7 cellular contexts compared by ENCODE assay signal in the genomic region with DNA sequence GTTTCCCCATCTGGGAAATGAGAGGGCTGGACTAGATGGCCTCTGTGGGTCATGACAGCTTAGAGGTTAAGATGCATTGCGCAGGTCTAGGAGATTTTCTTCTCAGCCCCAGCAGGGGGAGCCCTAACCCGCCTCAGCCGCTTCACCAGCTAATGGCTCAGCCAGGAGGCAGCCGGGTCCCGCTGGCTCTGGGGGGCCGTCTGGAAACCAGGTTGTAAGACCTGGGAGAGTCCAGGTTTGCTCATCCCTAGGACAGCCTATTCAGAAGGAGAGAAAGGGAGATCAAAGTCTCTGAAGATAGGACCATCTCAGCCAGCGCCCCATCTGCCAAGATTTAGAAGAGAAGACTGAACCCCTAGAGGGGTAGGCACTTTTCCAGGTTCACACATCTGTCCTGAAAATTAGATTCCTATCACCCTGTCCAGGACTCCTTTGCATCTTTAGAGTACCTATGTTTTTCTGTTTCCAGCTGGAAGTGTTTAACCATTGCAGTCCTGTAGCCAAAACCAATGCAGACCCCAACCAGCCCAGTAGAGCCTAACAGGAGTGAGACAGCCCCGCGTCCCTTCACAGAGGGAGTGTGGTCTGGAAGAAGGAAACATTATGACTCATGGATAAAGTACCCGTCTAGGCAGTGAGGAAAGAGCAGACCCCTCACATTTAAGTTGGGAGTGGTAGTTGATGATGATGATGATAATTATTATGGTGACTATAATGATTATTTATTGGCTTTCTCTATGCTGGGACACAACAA. TPM values are rescaled to one million over a fixed set of nuclear protein-coding genes. Genes with fewer than 3 reads are reported as not detected.
DNase-seq lines count a peak whose midpoint lies in the region; ATAC-seq and TF ChIP-seq lines count a peak whose summit lies in the region.

No MANE protein-coding gene starts in this region.

- peaks cover 11% of the 10 kb centered on the region for H3K4me1 Mint-ChIP-seq in T-helper 17 cell

- H3K9me3 ChIP-seq in T-helper 17 cell (ENCODE audit: control insufficient read depth, low read length, poor library complexity, severe bottlenecking) (no peaks in the 10 kb centered on the region), right cardiac atrium (ENCODE audit: control insufficient read depth, low read length) (no peaks in the 10 kb centered on the region), sigmoid colon (no peaks in the 10 kb centered on the region)

- H3K4me3 ChIP-seq in right cardiac atrium (ENCODE audit: low read length) = no peak overlapping the region
- H3K4me3 ChIP-seq in sigmoid colon = no peak overlapping the region

- DNase-seq in NCI-H128 (lab: John Stamatoyannopoulos, UW; ENCODE audit: unreplicated experiment) (peak; percentile 27), T-helper 17 cell (peak; percentile 72 to 78 (median 73)), amniotic epithelial cell (ENCODE audit: low read depth) (peak; percentile 85), right cardiac atrium (peak; percentile 85 to 95 (median 90)), sigmoid colon (peak; percentile 93)

- ATAC-seq in GM18498 (IDR thresholded peaks at IDR 0.05; ENCODE audit: unreplicated experiment) (peak; percentile 60), HG02642 (IDR thresholded peaks at IDR 0.05; ENCODE audit: poor library complexity, unreplicated experiment) (peak; percentile 65), T-helper 17 cell (peak; percentile 97), right cardiac atrium (peak; percentile 84 to 86)

- WGBS in right cardiac atrium = 21% methylated on average over 10 of the region's 10 CpGs
- WGBS in sigmoid colon, 2 donors = 30 to 32% methylated on average over 10 of the region's 10 CpGs

- no peak overlapping the region for H3K27ac ChIP-seq in right cardiac atrium (ENCODE audit: low read length)
- H3K27ac ChIP-seq in sigmoid colon = peak overlapping the region in 2 of 4 donors; percentile 24 to 52

- no peak for TF ChIP-seq POLR2A in sigmoid colon (IDR thresholded peaks at IDR 0.05)

- peaks cover 54% of the 10 kb centered on the region for H3K27me3 Mint-ChIP-seq in T-helper 17 cell

- H3K36me3 ChIP-seq in sigmoid colon = peaks cover 0 to 27% (median 9%) of the 10 kb centered on the region in 4 donors

- H3K4me1 ChIP-seq in right cardiac atrium (ENCODE audit: control insufficient read depth, insufficient read depth, low read length) (peaks cover 4% of the 10 kb centered on the region), sigmoid colon (peaks cover 0 to 28% (median 18%) of the 10 kb centered on the region in 4 donors)

- peak; percentile 77 to 93 (median 88) for TF ChIP-seq CTCF in sigmoid colon (IDR thresholded peaks at IDR 0.05)

- no peaks in the 10 kb centered on the region for H3K36me3 Mint-ChIP-seq in T-helper 17 cell (ENCODE audit: low read depth)

- H3K27me3 ChIP-seq in right cardiac atrium (ENCODE audit: control insufficient read depth, insufficient read depth) (no peaks in the 10 kb centered on the region), sigmoid colon (no peaks in the 10 kb centered on the region)

- TF ChIP-seq EP300 in sigmoid colon (IDR thresholded peaks at IDR 0.05) = no peak

- H3K27ac Mint-ChIP-seq in T-helper 17 cell = no peak overlapping the region

- no peak overlapping the region for H3K4me3 Mint-ChIP-seq in T-helper 17 cell

- intact Hi-C loops in right cardiac atrium (cut with DNase I) (loop anchor here in 3 of 4 donors (2.0 to 5.0 kb wide), 2 partner anchors 63 to 82 kb away; no protein-coding TSS in a partner anchor), sigmoid colon (cut with DNase I) (loop anchor here (1.0 kb wide), 1 partner anchor 81 kb away; no protein-coding TSS in a partner anchor)

RNA-seq across cellular contexts. Expression of gene SPARC, which starts 27.5 kb away (rescaled TPM):
- 100 to 1,000 TPM in 1 of 2 donors, 10 to 100 TPM in 1; 12.5 to 494 TPM for total RNA-seq in T-helper 17 cell
- 100 to 1,000 TPM; 440 to 896 (median 629) TPM for total RNA-seq in right cardiac atrium
- polyA plus RNA-seq in right cardiac atrium = 301 TPM
- total RNA-seq in sigmoid colon = 100 to 1,000 TPM; 168 to 821 (median 339) TPM
- 100 to 1,000 TPM in 1 of 3 donors, 10 to 100 TPM in 2; 47.6 to 272 (median 70.9) TPM for polyA plus RNA-seq in sigmoid colon

Comparison
In these comparisons a context has a peak if more than half of its experiments do, and no peak if none do; other contexts are left out.
1. DNase-seq: peak in every context shown above with its lines; median percentile 93 in sigmoid colon; 90 in right cardiac atrium; 85 in amniotic epithelial cell; 73 in T-helper 17 cell; 27 in NCI-H128.